ENCODE assay signal across 8 cellular contexts in the genomic region with DNA sequence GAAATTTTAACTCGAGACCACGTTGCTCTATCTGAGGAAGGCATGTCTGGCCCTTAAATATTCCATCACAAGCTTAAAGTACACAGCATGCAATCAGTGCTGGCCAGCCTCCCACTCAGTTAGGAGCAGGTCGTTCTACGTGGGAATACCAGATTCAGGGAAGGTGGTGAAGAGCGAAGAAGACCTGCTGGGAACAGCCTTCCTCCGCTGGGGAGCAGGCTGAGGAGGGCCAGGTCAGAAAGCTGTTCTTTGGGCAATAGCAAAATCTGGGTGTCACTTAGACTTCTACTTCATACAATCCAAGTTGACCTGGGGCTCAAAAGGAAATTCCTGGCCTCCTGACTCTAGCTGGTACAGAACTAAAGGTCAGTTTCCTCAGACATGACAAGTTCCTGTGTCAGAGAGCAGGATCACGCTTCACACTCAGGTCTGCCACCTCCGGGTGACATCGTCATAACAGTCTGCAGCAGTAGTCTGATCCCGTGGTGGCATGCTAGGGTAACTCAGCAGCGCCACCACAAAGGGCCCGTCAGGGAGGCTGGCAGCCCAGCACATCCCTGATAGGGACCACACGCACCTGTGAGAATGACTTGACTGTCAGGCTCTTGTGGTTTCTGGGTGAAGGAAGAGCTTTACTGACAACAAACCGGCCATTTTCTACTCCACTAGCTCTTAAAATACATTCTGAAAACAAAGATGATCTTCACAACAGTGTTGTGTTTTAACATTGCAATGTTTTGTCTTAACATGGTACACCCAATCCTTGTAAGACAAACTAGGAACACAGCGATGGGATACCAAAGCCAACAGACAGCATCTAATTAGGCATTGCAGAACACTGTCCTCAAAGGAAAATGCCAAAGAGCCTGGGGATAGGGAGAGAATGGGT. TPM values are rescaled to one million over a fixed set of nuclear protein-coding genes. Genes with fewer than 3 reads are reported as not detected.
A peak's percentile ranks its signal among the peaks of the same experiment; 100 is the strongest.
DNase-seq lines count a peak whose midpoint lies in the region; ATAC-seq and TF ChIP-seq lines count a peak whose summit lies in the region.

No MANE protein-coding gene starts in this region.

- peaks cover 0 to 23% (median 15%) of the 10 kb centered on the region in 4 donors for H3K4me1 ChIP-seq in sigmoid colon

- peak; percentile 94 for ATAC-seq in GM21515 (IDR thresholded peaks at IDR 0.05; ENCODE audit: unreplicated experiment)

- no peak for TF ChIP-seq POLR2A in sigmoid colon (IDR thresholded peaks at IDR 0.05)

- intact Hi-C loops in head of caudate nucleus (cut with DNase I), result no loop called here
- intact Hi-C loops in sigmoid colon (cut with DNase I), result no loop called here

- peak; percentile 14 for DNase-seq in ELR (ENCODE audit: low read depth)
- peak; percentile 60 to 88 for DNase-seq in HL-60 (ENCODE audit: low read depth in 1 of 2, low spot score in 1 of 2)
- peak; percentile 32 to 56 for DNase-seq in activated CD4-positive, alpha-beta T cell treated with anti-CD3 and anti-CD28 coated beads for 4 hours
- peak in 36 of 42 donors; percentile 33 to 88 (median 64) for DNase-seq in head of caudate nucleus
- DNase-seq in stimulated activated CD8-positive, alpha-beta memory T cell treated with anti-CD3 and anti-CD28 coated beads, Interleukin-2, amount 100 ng/mL, for 48 hours (ENCODE audit: low read depth in 2 of 2), result peak; percentile 39 to 40
- DNase-seq in GM03348 (ENCODE audit: low spot score), result no peak
- DNase-seq in sigmoid colon, result no peak

- WGBS in sigmoid colon, 2 donors, result 61 to 63% methylated on average over 15 of the region's 15 CpGs

- TF ChIP-seq EP300 in sigmoid colon (IDR thresholded peaks at IDR 0.05), result no peak

- H3K36me3 ChIP-seq in sigmoid colon, result peaks cover 0 to 6% (median 0%) of the 10 kb centered on the region in 4 donors

- H3K27ac ChIP-seq in HL-60 (replicated peaks), result no peak overlapping the region
- H3K27ac ChIP-seq in sigmoid colon, result no peak overlapping the region

- no peaks in the 10 kb centered on the region for H3K27me3 ChIP-seq in HL-60 (ENCODE audit: insufficient read depth, poor library complexity, severe bottlenecking)
- no peaks in the 10 kb centered on the region for H3K27me3 ChIP-seq in sigmoid colon

- TF ChIP-seq CTCF in HL-60 (IDR thresholded peaks at IDR 0.05; ENCODE audit: insufficient read depth, low read length), result peak; percentile 77
- no peak for TF ChIP-seq CTCF in sigmoid colon (IDR thresholded peaks at IDR 0.05)

- no peak overlapping the region for H3K4me3 ChIP-seq in HL-60 (replicated peaks; ENCODE audit: insufficient read depth, low read length)
- no peak overlapping the region for H3K4me3 ChIP-seq in sigmoid colon

- no peaks in the 10 kb centered on the region for H3K9me3 ChIP-seq in sigmoid colon

RNA-seq across cellular contexts. Expression of a gene that starts 35.2 kb away (rescaled TPM):
- 10 to 100 TPM; 33.7 to 43.5 (median 36.8) TPM for total RNA-seq in sigmoid colon
- polyA plus RNA-seq in sigmoid colon, result 10 to 100 TPM; 15.0 to 30.3 (median 24.6) TPM

RNA-seq across cellular contexts. Expression of a gene that starts 36.2 kb away (rescaled TPM):
- 10 to 100 TPM in 3 of 4 donors, 1 to 10 TPM in 1; 8.9 to 42.1 (median 21.4) TPM for total RNA-seq in sigmoid colon
- polyA plus RNA-seq in sigmoid colon, result 10 to 100 TPM in 2 of 3 donors, 1 to 10 TPM in 1; 2.8 to 12.9 (median 10.2) TPM

Comparison
In these comparisons a context has a peak if more than half of its experiments do, and no peak if none do; other contexts are left out.
1. DNase-seq: peak in ELR (single experiment), HL-60 (2 of 2), activated CD4-positive, alpha-beta T cell treated with anti-CD3 and anti-CD28 coated beads for 4 hours (2 of 2), head of caudate nucleus (36 of 42) and stimulated activated CD8-positive, alpha-beta memory T cell treated with anti-CD3 and anti-CD28 coated beads, Interleukin-2, amount 100 ng/mL, for 48 hours (2 of 2); none in GM03348 (single experiment) and sigmoid colon (single experiment).